Comparison of ENCODE assay signal across 26 cellular contexts in genomic region chr1:30258876-30259275, GRCh38.
"Had no signal": no experiment of that assay in that cellular context is flagged by ENCODE, and none has a peak within 500 bp of the region (broad histone marks: within the 10 kb centered on the region; RNA-seq: fewer than 3 reads in every experiment).

No MANE protein-coding gene starts in this region.

- H3K4me1 Mint-ChIP-seq: activated naive CD4-positive, alpha-beta T cell treated with anti-CD3 and anti-CD28 coated beads, Interleukin-2, amount 50 U/mL, for 24 hours; activated naive CD8-positive, alpha-beta T cell treated with anti-CD3 and anti-CD28 coated beads, Interleukin-2, amount 50 U/mL, for 24 hours; activated T-helper 17 cell treated with anti-CD3 and anti-CD28 coated beads, Interleukin-2, amount 50 U/mL, for 72 hours; natural killer cell had no signal

- DNase-seq: activated CD4-positive, alpha-beta T cell treated with anti-CD3 and anti-CD28 coated beads, Interleukin-2, amount 50 U/mL, for 1 hour; activated CD8-positive, alpha-beta T cell treated with anti-CD3 and anti-CD28 coated beads for 36 hours; activated naive CD8-positive, alpha-beta T cell treated with anti-CD3 and anti-CD28 coated beads, Interleukin-2, amount 50 U/mL, for 24 hours; activated T-cell treated with anti-CD3 and anti-CD28 coated beads, Interleukin-2, amount 50 U/mL, for 4 hours; amygdala; central memory CD4-positive, alpha-beta T cell; effector CD4-positive, alpha-beta T cell; foreskin keratinocyte; heart left ventricle; hypothalamus; lower lobe of right lung; mesenchymal stem cell; natural killer cell; occipital lobe; stimulated activated naive CD4-positive, alpha-beta T cell treated with Interleukin-2 at 50 U/mL for 16 hours; substantia nigra; T-helper 17 cell; T1000; thyroid gland; upper lobe of left lung had no signal

- ATAC-seq: activated CD8-positive, alpha-beta T cell treated with anti-CD3 and anti-CD28 coated beads for 36 hours; activated naive CD8-positive, alpha-beta T cell treated with anti-CD3 and anti-CD28 coated beads, Interleukin-2, amount 50 U/mL, for 24 hours; activated T-cell treated with anti-CD3 and anti-CD28 coated beads, Interleukin-2, amount 50 U/mL, for 4 hours; activated T-helper 17 cell treated with anti-CD3 and anti-CD28 coated beads, Interleukin-2, amount 50 U/mL, for 72 hours; foreskin keratinocyte; heart left ventricle; left lobe of liver; lower lobe of right lung; natural killer cell; T-helper 17 cell; WTC11 had no signal

- H3K4me3 Mint-ChIP-seq: activated CD8-positive, alpha-beta T cell treated with anti-CD3 and anti-CD28 coated beads for 36 hours; activated naive CD4-positive, alpha-beta T cell treated with anti-CD3 and anti-CD28 coated beads, Interleukin-2, amount 50 U/mL, for 24 hours; activated naive CD8-positive, alpha-beta T cell treated with anti-CD3 and anti-CD28 coated beads, Interleukin-2, amount 50 U/mL, for 24 hours; activated T-cell treated with anti-CD3 and anti-CD28 coated beads, Interleukin-2, amount 50 U/mL, for 4 hours; activated T-helper 17 cell treated with anti-CD3 and anti-CD28 coated beads, Interleukin-2, amount 50 U/mL, for 72 hours; dendritic cell treated with granulocyte-macrophage colony-stimulating factor and Interleukin-4, amounts not matched to agents 40 ng/mL and 50 ng/mL, for 4 days; natural killer cell; neural progenitor cell; T-helper 17 cell; WTC11 had no signal

- H3K9me3 Mint-ChIP-seq: activated naive CD4-positive, alpha-beta T cell treated with anti-CD3 and anti-CD28 coated beads, Interleukin-2, amount 50 U/mL, for 24 hours; dendritic cell treated with granulocyte-macrophage colony-stimulating factor and Interleukin-4, amounts not matched to agents 40 ng/mL and 50 ng/mL, for 4 days; neural progenitor cell had no signal

- H3K27ac Mint-ChIP-seq: activated CD8-positive, alpha-beta T cell treated with anti-CD3 and anti-CD28 coated beads for 36 hours; activated naive CD4-positive, alpha-beta T cell treated with anti-CD3 and anti-CD28 coated beads, Interleukin-2, amount 50 U/mL, for 24 hours; activated naive CD8-positive, alpha-beta T cell treated with anti-CD3 and anti-CD28 coated beads, Interleukin-2, amount 50 U/mL, for 24 hours; activated T-helper 17 cell treated with anti-CD3 and anti-CD28 coated beads, Interleukin-2, amount 50 U/mL, for 72 hours; dendritic cell treated with granulocyte-macrophage colony-stimulating factor and Interleukin-4, amounts not matched to agents 40 ng/mL and 50 ng/mL, for 4 days; natural killer cell; neural progenitor cell; T-helper 17 cell; WTC11 had no signal
